ENCODE assay signal across 24 cellular contexts in genomic region chr10:5480162-5480931, GRCh38. TPM values are rescaled to one million over a fixed set of nuclear protein-coding genes. Genes with fewer than 3 reads are reported as not detected.
"Had no signal": no experiment of that assay in that cellular context is flagged by ENCODE, and none has a peak within 500 bp of the region (broad histone marks: within the 10 kb centered on the region; RNA-seq: fewer than 3 reads in every experiment).

No MANE protein-coding gene starts in this region.

- H3K27me3 ChIP-seq: body of pancreas, neutrophil, stomach, testis had no signal

- H3K9me3 Mint-ChIP-seq: activated CD4-positive, alpha-beta memory T cell treated with anti-CD3 and anti-CD28 coated beads, Interleukin-2, amount 10 ng/mL, durations not matched to agents 7 days and 5 days; activated naive CD4-positive, alpha-beta T cell treated with anti-CD3 and anti-CD28 coated beads, Interleukin-2, amount 50 U/mL, for 24 hours; activated T-cell treated with anti-CD3 and anti-CD28 coated beads, Interleukin-2, amount 50 U/mL, for 24 hours; central memory CD8-positive, alpha-beta T cell; naive thymus-derived CD4-positive, alpha-beta T cell had no signal

- H3K36me3 ChIP-seq: lower lobe of right lung, neutrophil, stomach, WERI-Rb-1 had no signal

- ATAC-seq: activated CD4-positive, alpha-beta T cell treated with anti-CD3 and anti-CD28 coated beads for 36 hours; body of pancreas; SK-N-SH treated with all-trans-retinoic acid at 6 μM for 48 hours had no signal

- DNase-seq: activated CD4-positive, alpha-beta memory T cell treated with anti-CD3 and anti-CD28 coated beads, Interleukin-2, amount 10 ng/mL, durations not matched to agents 7 days and 5 days; activated CD4-positive, alpha-beta T cell treated with anti-CD3 and anti-CD28 coated beads for 36 hours; activated T-cell treated with anti-CD3 and anti-CD28 coated beads, Interleukin-2, amount 50 U/mL, for 24 hours; amniotic stem cell; body of pancreas; effector CD8-positive, alpha-beta T cell; lower lobe of right lung; naive thymus-derived CD4-positive, alpha-beta T cell; retina; stimulated activated CD4-positive, alpha-beta T cell treated with anti-CD3 and anti-CD28 coated beads, Interleukin-4, amount 100 ng/mL, for 4 hours; stimulated activated CD8-positive, alpha-beta memory T cell treated with anti-CD3 and anti-CD28 coated beads, Interleukin-4, amount 100 ng/mL, for 48 hours; stomach; T-helper 1 cell; testis; WERI-Rb-1 had no signal

- H3K27me3 Mint-ChIP-seq: activated CD4-positive, alpha-beta T cell treated with anti-CD3 and anti-CD28 coated beads for 36 hours; activated naive CD4-positive, alpha-beta T cell treated with anti-CD3 and anti-CD28 coated beads, Interleukin-2, amount 50 U/mL, for 24 hours had no signal

- H3K4me1 Mint-ChIP-seq: activated CD4-positive, alpha-beta memory T cell treated with anti-CD3 and anti-CD28 coated beads, Interleukin-2, amount 10 ng/mL, durations not matched to agents 7 days and 5 days; activated naive CD4-positive, alpha-beta T cell treated with anti-CD3 and anti-CD28 coated beads, Interleukin-2, amount 50 U/mL, for 24 hours; central memory CD8-positive, alpha-beta T cell had no signal

- H3K27ac Mint-ChIP-seq: activated CD4-positive, alpha-beta memory T cell treated with anti-CD3 and anti-CD28 coated beads, Interleukin-2, amount 10 ng/mL, durations not matched to agents 7 days and 5 days; activated CD4-positive, alpha-beta T cell treated with anti-CD3 and anti-CD28 coated beads for 36 hours; activated naive CD4-positive, alpha-beta T cell treated with anti-CD3 and anti-CD28 coated beads, Interleukin-2, amount 50 U/mL, for 24 hours; activated T-cell treated with anti-CD3 and anti-CD28 coated beads, Interleukin-2, amount 50 U/mL, for 24 hours had no signal

- H3K4me1 ChIP-seq: body of pancreas, lower lobe of right lung, testis had no signal

- H3K4me3 Mint-ChIP-seq: activated CD4-positive, alpha-beta memory T cell treated with anti-CD3 and anti-CD28 coated beads, Interleukin-2, amount 10 ng/mL, durations not matched to agents 7 days and 5 days; activated CD4-positive, alpha-beta T cell treated with anti-CD3 and anti-CD28 coated beads for 36 hours; activated naive CD4-positive, alpha-beta T cell treated with anti-CD3 and anti-CD28 coated beads, Interleukin-2, amount 50 U/mL, for 24 hours; activated T-cell treated with anti-CD3 and anti-CD28 coated beads, Interleukin-2, amount 50 U/mL, for 24 hours; central memory CD8-positive, alpha-beta T cell; naive thymus-derived CD4-positive, alpha-beta T cell had no signal

- H3K36me3 Mint-ChIP-seq: activated naive CD4-positive, alpha-beta T cell treated with anti-CD3 and anti-CD28 coated beads, Interleukin-2, amount 50 U/mL, for 24 hours; naive thymus-derived CD4-positive, alpha-beta T cell had no signal

- H3K27ac ChIP-seq: body of pancreas, coronary artery, lower lobe of right lung, neutrophil, skin epidermis, stomach, testis, WERI-Rb-1 had no signal

- H3K4me3 ChIP-seq: body of pancreas, coronary artery, lower lobe of right lung, skin epidermis, stomach, testis had no signal

- FAIRE-seq: frontal cortex had no signal

- H3K9me3 ChIP-seq: body of pancreas, lower lobe of right lung, neutrophil, stomach, testis had no signal

RNA-seq across cellular contexts. Expression of gene CALML5, which starts 19.0 kb away (rescaled TPM):
- total RNA-seq: activated CD4-positive, alpha-beta memory T cell treated with anti-CD3 and anti-CD28 coated beads, Interleukin-2, amount 10 ng/mL, durations not matched to agents 7 days and 5 days; activated CD4-positive, alpha-beta T cell treated with anti-CD3 and anti-CD28 coated beads for 36 hours; body of pancreas; frontal cortex; lower lobe of right lung; mononuclear cell; naive thymus-derived CD4-positive, alpha-beta T cell; urinary bladder had no signal
- polyA plus RNA-seq: naive thymus-derived CD4-positive, alpha-beta T cell; urinary bladder had no signal

RNA-seq across cellular contexts. Expression of gene CALML3, which starts 44.4 kb away (rescaled TPM):
- total RNA-seq: activated CD4-positive, alpha-beta memory T cell treated with anti-CD3 and anti-CD28 coated beads, Interleukin-2, amount 10 ng/mL, durations not matched to agents 7 days and 5 days; activated CD4-positive, alpha-beta T cell treated with anti-CD3 and anti-CD28 coated beads for 36 hours; body of pancreas; lower lobe of right lung; mononuclear cell; naive thymus-derived CD4-positive, alpha-beta T cell; stomach; urinary bladder had no signal
- polyA plus RNA-seq: naive thymus-derived CD4-positive, alpha-beta T cell; urinary bladder had no signal
